ENCODE assay signal across 30 cellular contexts in the genomic region with DNA sequence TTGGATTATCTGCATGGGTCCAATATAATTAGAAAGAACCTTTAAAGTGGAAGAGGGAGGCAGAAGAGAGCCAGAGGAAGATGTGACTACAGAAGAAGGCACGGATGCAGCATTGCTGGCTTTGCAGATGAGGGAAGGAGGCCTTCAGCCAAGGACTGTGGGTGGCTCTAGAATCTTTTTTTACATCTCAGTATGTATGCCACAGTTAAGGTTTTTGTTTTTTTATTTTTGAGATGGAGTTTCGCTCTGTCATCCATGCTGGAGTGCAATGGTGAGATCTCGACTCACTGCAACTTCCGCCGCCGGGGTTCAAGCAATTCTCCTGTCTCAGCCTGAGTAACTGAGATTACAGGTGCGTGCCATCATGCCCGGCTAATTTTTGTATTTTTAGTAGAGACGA. TPM values are rescaled to one million over a fixed set of nuclear protein-coding genes. Genes with fewer than 3 reads are reported as not detected.
"Had no signal": no experiment of that assay in that cellular context is flagged by ENCODE, and none has a peak within 500 bp of the region (broad histone marks: within the 10 kb centered on the region; RNA-seq: fewer than 3 reads in every experiment).

No MANE protein-coding gene starts in this region.

- DNase-seq: stimulated activated CD4-positive, alpha-beta T cell treated with anti-CD3 and anti-CD28 coated beads, Interleukin-2, amount 100 ng/mL, for 24 hours; stimulated activated CD4-positive, alpha-beta T cell treated with anti-CD3 and anti-CD28 coated beads, Interleukin-2, amount 100 ng/mL, for 48 hours; stimulated activated CD4-positive, alpha-beta T cell treated with anti-CD3 and anti-CD28 coated beads, Interleukin-4, amount 100 ng/mL, for 1 hour; stimulated activated CD4-positive, alpha-beta T cell treated with anti-CD3 and anti-CD28 coated beads, Interleukin-4, amount 100 ng/mL, for 24 hours; stimulated activated CD4-positive, alpha-beta T cell treated with anti-CD3 and anti-CD28 coated beads, Interleukin-4, amount 100 ng/mL, for 4 hours; stimulated activated CD8-positive, alpha-beta memory T cell treated with anti-CD3 and anti-CD28 coated beads, Interleukin-4, amount 100 ng/mL, for 48 hours; stimulated activated naive B cell treated with anti-CD40 and anti-IgM and Interleukin-4, amounts not matched to agents 10 μg/mL and 1 μg/mL and 100 μg/mL, for 72 hours; stimulated activated naive CD4-positive, alpha-beta T cell; stimulated activated naive CD4-positive, alpha-beta T cell treated with Interleukin-2 at 50 U/mL for 16 hours; stimulated activated naive CD8-positive, alpha-beta T cell treated with anti-CD3 and anti-CD28 coated beads, Interleukin-15, amount 100 ng/mL, for 72 hours; stimulated activated naive CD8-positive, alpha-beta T cell treated with anti-CD3 and anti-CD28 coated beads, Interleukin-15, Interleukin-2, amounts not matched to agents 100 U/mL and 50 U/mL, for 24 hours; stomach; substantia nigra; testis; thyroid gland; tibial artery; transverse colon; trophoblast cell; upper lobe of left lung; upper lobe of right lung; uterus had no signal

- H3K4me3 Mint-ChIP-seq: stimulated activated effector memory CD8-positive, alpha-beta T cell treated with anti-CD3 and anti-CD28 coated beads, Interleukin-12 subunit alpha, Interleukin-12 subunit beta, amount 100 ng/mL, for 72 hours; stimulated activated memory B cell treated with anti-CD40 and anti-IgM and Interleukin-4, amounts not matched to agents 10 μg/mL and 1 μg/mL and 100 μg/mL, for 72 hours; stimulated activated naive B cell treated with anti-CD40 and anti-IgM and Interleukin-4, amounts not matched to agents 10 μg/mL and 1 μg/mL and 100 μg/mL, for 72 hours; stimulated activated naive CD8-positive, alpha-beta T cell treated with anti-CD3 and anti-CD28 coated beads, Interleukin-15, amount 100 ng/mL, for 72 hours; stimulated activated naive CD8-positive, alpha-beta T cell treated with anti-CD3 and anti-CD28 coated beads, Interleukin-15, Interleukin-2, amounts not matched to agents 100 ng/mL and 50 ng/mL, for 24 hours; type B pancreatic cell had no signal

- H3K27ac ChIP-seq: stomach, suprapubic skin, testis, thoracic aorta, thyroid gland, tibial artery, tibial nerve, transverse colon, upper lobe of left lung, upper lobe of right lung, uterus, vagina had no signal

- H3K27me3 Mint-ChIP-seq: stimulated activated memory B cell treated with anti-CD40 and anti-IgM and Interleukin-4, amounts not matched to agents 10 μg/mL and 1 μg/mL and 100 μg/mL, for 72 hours; stimulated activated naive B cell treated with anti-CD40 and anti-IgM and Interleukin-4, amounts not matched to agents 10 μg/mL and 1 μg/mL and 100 μg/mL, for 72 hours; stimulated activated naive CD8-positive, alpha-beta T cell treated with anti-CD3 and anti-CD28 coated beads, Interleukin-15, amount 100 ng/mL, for 72 hours; stimulated activated naive CD8-positive, alpha-beta T cell treated with anti-CD3 and anti-CD28 coated beads, Interleukin-15, Interleukin-2, amounts not matched to agents 100 ng/mL and 50 ng/mL, for 24 hours; type B pancreatic cell had no signal

- H3K9me3 Mint-ChIP-seq: stimulated activated effector memory CD8-positive, alpha-beta T cell treated with anti-CD3 and anti-CD28 coated beads, Interleukin-12 subunit alpha, Interleukin-12 subunit beta, amount 100 ng/mL, for 72 hours; stimulated activated memory B cell treated with anti-CD40 and anti-IgM and Interleukin-4, amounts not matched to agents 10 μg/mL and 1 μg/mL and 100 μg/mL, for 72 hours; stimulated activated naive B cell treated with anti-CD40 and anti-IgM and Interleukin-4, amounts not matched to agents 10 μg/mL and 1 μg/mL and 100 μg/mL, for 72 hours; stimulated activated naive CD8-positive, alpha-beta T cell treated with anti-CD3 and anti-CD28 coated beads, Interleukin-15, amount 100 ng/mL, for 72 hours; stimulated activated naive CD8-positive, alpha-beta T cell treated with anti-CD3 and anti-CD28 coated beads, Interleukin-15, Interleukin-2, amounts not matched to agents 100 ng/mL and 50 ng/mL, for 24 hours; type B pancreatic cell had no signal

- H3K27ac Mint-ChIP-seq: stimulated activated effector memory CD8-positive, alpha-beta T cell treated with anti-CD3 and anti-CD28 coated beads, Interleukin-12 subunit alpha, Interleukin-12 subunit beta, amount 100 ng/mL, for 72 hours; stimulated activated memory B cell treated with anti-CD40 and anti-IgM and Interleukin-4, amounts not matched to agents 10 μg/mL and 1 μg/mL and 100 μg/mL, for 72 hours; stimulated activated naive B cell treated with anti-CD40 and anti-IgM and Interleukin-4, amounts not matched to agents 10 μg/mL and 1 μg/mL and 100 μg/mL, for 72 hours; stimulated activated naive CD8-positive, alpha-beta T cell treated with anti-CD3 and anti-CD28 coated beads, Interleukin-15, amount 100 ng/mL, for 72 hours; stimulated activated naive CD8-positive, alpha-beta T cell treated with anti-CD3 and anti-CD28 coated beads, Interleukin-15, Interleukin-2, amounts not matched to agents 100 ng/mL and 50 ng/mL, for 24 hours; type B pancreatic cell had no signal

RNA-seq across cellular contexts. Expression of a gene that starts 54.1 kb away (rescaled TPM):
- total RNA-seq: thyroid gland, tibial nerve, ureter, vagina had no signal
